Comparison of ENCODE assay signal across 22 cellular contexts in genomic region chr12:107388263-107388662, GRCh38.
"Had no signal": no experiment of that assay in that cellular context is flagged by ENCODE, and none has a peak within 500 bp of the region (broad histone marks: within the 10 kb centered on the region; RNA-seq: fewer than 3 reads in every experiment).

No MANE protein-coding gene starts in this region.

- H3K36me3 Mint-ChIP-seq: stimulated activated naive B cell treated with anti-CD40 and anti-IgM and Interleukin-4, amounts not matched to agents 10 μg/mL and 1 μg/mL and 100 μg/mL, for 72 hours had no signal

- H3K27ac Mint-ChIP-seq: nephron progenitor cell; stimulated activated naive B cell treated with anti-CD40 and anti-IgM and Interleukin-4, amounts not matched to agents 10 μg/mL and 1 μg/mL and 100 μg/mL, for 72 hours had no signal

- H3K9me3 ChIP-seq: gastrocnemius medialis, mucosa of descending colon, psoas muscle, right lobe of liver, uterus had no signal

- H3K27me3 ChIP-seq: esophagus muscularis mucosa, gastrocnemius medialis, right lobe of liver, spleen, tibial artery, upper lobe of left lung, uterus had no signal

- H2AFZ ChIP-seq: parathyroid adenoma had no signal

- H3K4me3 ChIP-seq: esophagus muscularis mucosa, gastrocnemius medialis, heart right ventricle, mucosa of descending colon, psoas muscle, right lobe of liver, spleen, tibial artery, upper lobe of left lung, uterus had no signal

- H3K9ac ChIP-seq: parathyroid adenoma had no signal

- H3K4me3 Mint-ChIP-seq: nephron progenitor cell; stimulated activated naive B cell treated with anti-CD40 and anti-IgM and Interleukin-4, amounts not matched to agents 10 μg/mL and 1 μg/mL and 100 μg/mL, for 72 hours had no signal

- H3K4me1 ChIP-seq: esophagus muscularis mucosa, gastrocnemius medialis, psoas muscle, right lobe of liver, tibial artery, upper lobe of left lung, uterus had no signal

- DNase-seq: effector memory CD4-positive, alpha-beta T cell; gastrocnemius medialis; heart right ventricle; hypothalamus; kidney glomerular epithelial cell; mammary epithelial cell; mucosa of descending colon; nephron progenitor cell; psoas muscle; retina; right lobe of liver; spleen; stimulated activated CD4-positive, alpha-beta T cell treated with anti-CD3 and anti-CD28 coated beads, Interleukin-15, amount 100 ng/mL, for 24 hours; stimulated activated CD4-positive, alpha-beta T cell treated with anti-CD3 and anti-CD28 coated beads, Interleukin-1b, Interleukin-23, amount 100 ng/mL, for 48 hours; stimulated activated CD4-positive, alpha-beta T cell treated with anti-CD3 and anti-CD28 coated beads, Interleukin-4, amount 100 ng/mL, for 24 hours; stimulated activated naive B cell treated with anti-CD40 and anti-IgM and Interleukin-4, amounts not matched to agents 10 μg/mL and 1 μg/mL and 100 μg/mL, for 72 hours; tibial artery; upper lobe of left lung; uterus had no signal

- H3K36me3 ChIP-seq: esophagus muscularis mucosa, gastrocnemius medialis, heart right ventricle, right lobe of liver, spleen, tibial artery, upper lobe of left lung, uterus had no signal

- H3K27ac ChIP-seq: epithelial cell of prostate, esophagus muscularis mucosa, gastrocnemius medialis, heart right ventricle, parathyroid adenoma, psoas muscle, right lobe of liver, spleen, tibial artery, upper lobe of left lung, uterus had no signal

- ATAC-seq: gastrocnemius medialis; heart right ventricle; mucosa of descending colon; psoas muscle; right lobe of liver; stimulated activated naive B cell treated with anti-CD40 and anti-IgM and Interleukin-4, amounts not matched to agents 10 μg/mL and 1 μg/mL and 100 μg/mL, for 72 hours had no signal
